In the genomic region with DNA sequence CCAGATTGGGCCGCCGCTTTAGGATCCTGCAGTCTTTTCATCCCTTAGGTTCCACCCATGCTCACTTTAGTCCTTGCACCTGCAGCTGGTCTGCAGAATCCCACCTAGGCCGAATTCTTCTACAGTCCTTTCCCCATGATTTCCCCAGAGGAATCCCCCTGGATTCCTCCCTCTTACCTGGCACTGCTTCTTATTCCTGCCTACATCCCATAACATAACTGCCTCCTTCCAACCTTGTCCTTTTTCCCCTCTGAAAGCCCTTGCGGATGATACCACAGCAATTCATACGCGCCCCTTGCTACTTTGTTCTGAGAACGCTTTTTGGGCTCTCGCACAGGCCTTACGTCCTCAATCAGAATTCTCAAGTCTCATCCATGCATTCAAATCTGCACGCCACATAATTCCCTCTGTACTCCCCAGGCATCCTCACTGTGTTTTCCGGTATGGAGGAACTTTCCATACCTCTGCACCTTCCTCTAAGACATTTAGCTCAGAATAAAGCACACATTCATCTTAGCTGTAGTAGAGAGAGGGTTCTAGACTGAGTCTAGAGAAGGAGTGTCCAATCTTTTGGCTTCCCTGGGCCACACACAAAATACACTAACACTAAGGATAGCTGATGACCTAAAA, we compare ENCODE assay signal across 8 cellular contexts. TPM values are rescaled to one million over a fixed set of nuclear protein-coding genes. Genes with fewer than 3 reads are reported as not detected.
DNase-seq lines count a peak whose midpoint lies in the region; ATAC-seq and TF ChIP-seq lines count a peak whose summit lies in the region.

No MANE protein-coding gene starts in this region.

- peaks cover 59% of the 10 kb centered on the region for H3K4me1 ChIP-seq in left ventricle myocardium inferior
- peaks cover 4% of the 10 kb centered on the region for H3K4me1 ChIP-seq in rectal smooth muscle tissue (ENCODE audit: control insufficient read depth, insufficient read depth, low read length)

- no peaks in the 10 kb centered on the region for H3K9me3 ChIP-seq in left ventricle myocardium inferior (replicated peaks)

- H3K9me3 Mint-ChIP-seq in activated naive CD4-positive, alpha-beta T cell treated with anti-CD3 and anti-CD28 coated beads, Interleukin-2, amount 10 ng/mL, durations not matched to agents 7 days and 5 days = no peaks in the 10 kb centered on the region

- ATAC-seq in HG03432 (IDR thresholded peaks at IDR 0.05; ENCODE audit: unreplicated experiment) (peak; percentile 6), HG03139 (IDR thresholded peaks at IDR 0.05; ENCODE audit: unreplicated experiment) (no peak)

- no peaks in the 10 kb centered on the region for H3K27me3 ChIP-seq in left ventricle myocardium inferior (ENCODE audit: low read depth)
- no peaks in the 10 kb centered on the region for H3K27me3 ChIP-seq in rectal smooth muscle tissue (ENCODE audit: control insufficient read depth, insufficient read depth, low read length)

- H3K4me1 Mint-ChIP-seq in activated naive CD4-positive, alpha-beta T cell treated with anti-CD3 and anti-CD28 coated beads, Interleukin-2, amount 10 ng/mL, durations not matched to agents 7 days and 5 days = peaks cover 47% of the 10 kb centered on the region

- CTCF ChIA-PET in activated naive CD4-positive, alpha-beta T cell treated with anti-CD3 and anti-CD28 coated beads, Interleukin-2, amount 10 ng/mL, durations not matched to agents 7 days and 5 days (lab: Charles Lee) = interaction anchor here (0.7 to 1.2 kb wide), 6 partner anchors 10 to 105 kb away, joined by 3 to 5 read pairs (median 4); a partner anchor contains a TSS

- H3K4me3 ChIP-seq in left ventricle myocardium inferior (peak overlapping the region; percentile 84), rectal smooth muscle tissue (ENCODE audit: low read length) (peak overlapping the region; percentile 87)

- peaks cover 15% of the 10 kb centered on the region for H3K36me3 Mint-ChIP-seq in activated naive CD4-positive, alpha-beta T cell treated with anti-CD3 and anti-CD28 coated beads, Interleukin-2, amount 10 ng/mL, durations not matched to agents 7 days and 5 days

- H3K27ac Mint-ChIP-seq in activated naive CD4-positive, alpha-beta T cell treated with anti-CD3 and anti-CD28 coated beads, Interleukin-2, amount 10 ng/mL, durations not matched to agents 7 days and 5 days = peak overlapping the region; percentile 74

- H3K4me3 Mint-ChIP-seq in activated naive CD4-positive, alpha-beta T cell treated with anti-CD3 and anti-CD28 coated beads, Interleukin-2, amount 10 ng/mL, durations not matched to agents 7 days and 5 days = peak overlapping the region; percentile 90

- peaks cover 8% of the 10 kb centered on the region for H3K27me3 Mint-ChIP-seq in activated naive CD4-positive, alpha-beta T cell treated with anti-CD3 and anti-CD28 coated beads, Interleukin-2, amount 10 ng/mL, durations not matched to agents 7 days and 5 days

- no peak for TF ChIP-seq CTCF in left ventricle myocardium inferior (IDR thresholded peaks at IDR 0.05; ENCODE audit: borderline replicate concordance)

- intact Hi-C loops in left ventricle myocardium inferior (cut with micrococcal nuclease) = no loop called here

- no peaks in the 10 kb centered on the region for H3K36me3 ChIP-seq in left ventricle myocardium inferior
- H3K36me3 ChIP-seq in rectal smooth muscle tissue (ENCODE audit: control insufficient read depth, insufficient read depth, low read length) = no peaks in the 10 kb centered on the region

- peak overlapping the region; percentile 92 for H3K27ac ChIP-seq in left ventricle myocardium inferior (replicated peaks)
- H3K27ac ChIP-seq in rectal smooth muscle tissue (ENCODE audit: low read depth, low read length) = peak overlapping the region; percentile 74

- H3K9ac ChIP-seq in rectal smooth muscle tissue (ENCODE audit: low read length) = peak overlapping the region; percentile 33

- DNase-seq in EL (peak; percentile 43), left ventricle myocardium inferior (no peak), NCI-H510A (lab: John Stamatoyannopoulos, UW) (no peak)
- no peak for DNase-seq in activated naive CD4-positive, alpha-beta T cell treated with anti-CD3 and anti-CD28 coated beads, Interleukin-2, amount 10 ng/mL, durations not matched to agents 7 days and 5 days
- DNase-seq in stimulated activated CD4-positive, alpha-beta T cell treated with anti-CD3 and anti-CD28 coated beads, Interleukin-1b, Interleukin-23, amount 100 ng/mL, for 48 hours = no peak

RNA-seq across cellular contexts. Expression of a gene that starts 0.6 kb away (rescaled TPM):
- 21.3 TPM for total RNA-seq in left ventricle myocardium inferior

RNA-seq across cellular contexts. Expression of a gene that starts 14.5 kb away (rescaled TPM):
- 1.6 TPM for total RNA-seq in left ventricle myocardium inferior
